ENCODE assay signal across 10 cellular contexts in genomic region chr1:209926045-209926444, GRCh38. TPM values are rescaled to one million over a fixed set of nuclear protein-coding genes. Genes with fewer than 3 reads are reported as not detected.
DNase-seq lines count a peak whose midpoint lies in the region; ATAC-seq, FAIRE-seq and TF ChIP-seq lines count a peak whose summit lies in the region.
"Had no signal": no experiment of that assay in that cellular context is flagged by ENCODE, and none has a peak within 500 bp of the region (broad histone marks: within the 10 kb centered on the region; RNA-seq: fewer than 3 reads in every experiment).

No MANE protein-coding gene starts in this region.

- H3K27ac Mint-ChIP-seq in activated CD8-positive, alpha-beta T cell treated with anti-CD3 and anti-CD28 coated beads, Interleukin-2, amount 10 ng/mL, durations not matched to agents 7 days and 5 days: no peak overlapping the region

- FAIRE-seq in RCC 7860 (lab: Jason Lieb, UNC): peak; percentile 63
- FAIRE-seq: G401.6 had no signal

- no peaks in the 10 kb centered on the region for H3K4me1 Mint-ChIP-seq in activated CD8-positive, alpha-beta T cell treated with anti-CD3 and anti-CD28 coated beads, Interleukin-2, amount 10 ng/mL, durations not matched to agents 7 days and 5 days (ENCODE audit: low read depth)
- H3K4me1 Mint-ChIP-seq: neural crest cell had no signal

- DNase-seq in COLO829 (ENCODE audit: low spot score): peak; percentile 91
- DNase-seq in NCI-H1092 treated with DMSO at 0.1 percent for 48 hours (lab: John Stamatoyannopoulos, UW): peak; percentile 99
- DNase-seq in RCC 7860 (ENCODE audit: low spot score): peak; percentile 19
- peak; percentile 31 for DNase-seq in fibroblast of villous mesenchyme (ENCODE audit: low read depth)
- DNase-seq in activated effector memory CD4-positive, alpha-beta T cell treated with Interleukin-2 at 50 U/mL for 16 hours: no peak
- DNase-seq in GM13977 (ENCODE audit: low spot score): no peak
- DNase-seq in activated CD8-positive, alpha-beta T cell treated with anti-CD3 and anti-CD28 coated beads, Interleukin-2, amount 10 ng/mL, durations not matched to agents 7 days and 5 days: no peak
- no peak for DNase-seq in left ventricle myocardium superior

- H3K4me3 Mint-ChIP-seq in activated CD8-positive, alpha-beta T cell treated with anti-CD3 and anti-CD28 coated beads, Interleukin-2, amount 10 ng/mL, durations not matched to agents 7 days and 5 days: no peak overlapping the region
- H3K4me3 Mint-ChIP-seq: neural crest cell had no signal

- no peaks in the 10 kb centered on the region for H3K27me3 Mint-ChIP-seq in activated CD8-positive, alpha-beta T cell treated with anti-CD3 and anti-CD28 coated beads, Interleukin-2, amount 10 ng/mL, durations not matched to agents 7 days and 5 days (ENCODE audit: low read depth)

- no peak overlapping the region for H3K4me3 ChIP-seq in fibroblast of villous mesenchyme (ENCODE audit: low read depth, low read length)

- H3K9me3 Mint-ChIP-seq in activated CD8-positive, alpha-beta T cell treated with anti-CD3 and anti-CD28 coated beads, Interleukin-2, amount 10 ng/mL, durations not matched to agents 7 days and 5 days (ENCODE audit: insufficient read depth): no peaks in the 10 kb centered on the region
- H3K9me3 Mint-ChIP-seq: neural crest cell had no signal

- no peak for ATAC-seq in activated CD8-positive, alpha-beta T cell treated with anti-CD3 and anti-CD28 coated beads, Interleukin-2, amount 10 ng/mL, durations not matched to agents 7 days and 5 days
- no peak for ATAC-seq in left ventricle myocardium superior

- intact Hi-C loops in left ventricle myocardium superior (cut with micrococcal nuclease): no loop called here

- POLR2A ChIA-PET in activated CD8-positive, alpha-beta T cell treated with anti-CD3 and anti-CD28 coated beads, Interleukin-2, amount 10 ng/mL, durations not matched to agents 7 days and 5 days (lab: Charles Lee): no interaction called here

- no peaks in the 10 kb centered on the region for H3K36me3 Mint-ChIP-seq in activated CD8-positive, alpha-beta T cell treated with anti-CD3 and anti-CD28 coated beads, Interleukin-2, amount 10 ng/mL, durations not matched to agents 7 days and 5 days (ENCODE audit: low read depth)

- no peak for TF ChIP-seq CTCF in fibroblast of villous mesenchyme (IDR thresholded peaks at IDR 0.05; ENCODE audit: insufficient read depth, low read depth, low read length)
- no peak for TF ChIP-seq CTCF in GM13977 (IDR thresholded peaks at IDR 0.05; ENCODE audit: extremely low read depth, insufficient read depth, missing control alignments)

- CTCF ChIA-PET in activated CD8-positive, alpha-beta T cell treated with anti-CD3 and anti-CD28 coated beads, Interleukin-2, amount 10 ng/mL, durations not matched to agents 7 days and 5 days (lab: Charles Lee): no interaction called here

- in situ Hi-C loops in GM13977 (cut with MboI; ENCODE audit: low pct_unique_long_range_greater_than_20kb, low sequenced_read_pairs, unreplicated experiment): no loop called here

RNA-seq across cellular contexts. Expression of gene SYT14, which starts 12.0 kb away (rescaled TPM):
- total RNA-seq in fibroblast of villous mesenchyme: 3.5 and 3.9 TPM in 2 replicates
- not detected for total RNA-seq in activated CD8-positive, alpha-beta T cell treated with anti-CD3 and anti-CD28 coated beads, Interleukin-2, amount 10 ng/mL, durations not matched to agents 7 days and 5 days
- total RNA-seq in left ventricle myocardium superior: not detected

Comparison
In these comparisons a context has a peak if more than half of its experiments do, and no peak if none do; other contexts are left out.
1. DNase-seq: peak in COLO829 (single experiment), NCI-H1092 treated with DMSO at 0.1 percent for 48 hours (single experiment), RCC 7860 (single experiment) and fibroblast of villous mesenchyme (single experiment); none in activated effector memory CD4-positive, alpha-beta T cell treated with Interleukin-2 at 50 U/mL for 16 hours (single experiment), GM13977 (single experiment), activated CD8-positive, alpha-beta T cell treated with anti-CD3 and anti-CD28 coated beads, Interleukin-2, amount 10 ng/mL, durations not matched to agents 7 days and 5 days (single experiment) and left ventricle myocardium superior (single experiment).